ENCODE assay signal across 14 cellular contexts in the genomic region with DNA sequence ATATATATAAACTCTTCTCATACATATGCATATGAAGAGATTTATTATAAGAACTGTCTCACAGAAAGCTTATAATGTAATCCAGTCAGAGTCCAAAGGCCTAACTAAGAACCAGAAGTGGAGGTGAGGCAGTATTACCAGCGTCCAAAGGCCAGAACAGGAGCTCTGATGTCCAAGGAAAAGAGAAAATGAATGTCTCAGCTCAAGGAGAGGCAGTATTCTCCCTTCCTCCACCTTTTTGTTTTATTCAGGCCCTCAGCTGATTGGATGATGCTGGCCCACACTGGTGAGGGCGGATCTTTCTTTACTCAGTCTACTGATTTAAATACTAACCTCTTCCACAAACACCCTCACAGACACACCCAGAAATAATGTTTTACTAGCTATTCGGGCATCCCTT. TPM values are rescaled to one million over a fixed set of nuclear protein-coding genes. Genes with fewer than 3 reads are reported as not detected.
DNase-seq lines count a peak whose midpoint lies in the region; TF ChIP-seq lines count a peak whose summit lies in the region.
"Had no signal": no experiment of that assay in that cellular context is flagged by ENCODE, and none has a peak within 500 bp of the region (broad histone marks: within the 10 kb centered on the region; RNA-seq: fewer than 3 reads in every experiment).

No MANE protein-coding gene starts in this region.

- H3K27me3 Mint-ChIP-seq in type B pancreatic cell, result no peaks in the 10 kb centered on the region

- H3K9me2 ChIP-seq in Karpas-422 (replicated peaks; ENCODE audit: insufficient read depth, low read length) (no peaks in the 10 kb centered on the region), hepatocyte (replicated peaks; ENCODE audit: insufficient read depth) (no peaks in the 10 kb centered on the region)

- peaks cover 5% of the 10 kb centered on the region for H3K4me1 Mint-ChIP-seq in type B pancreatic cell (ENCODE audit: unreplicated experiment)

- H3K4me3 ChIP-seq in Karpas-422 (ENCODE audit: low read length), result no peak overlapping the region
- H3K4me3 ChIP-seq in hepatocyte, result no peak overlapping the region
- H3K4me3 ChIP-seq in mucosa of rectum (ENCODE audit: low read length in 2 of 2), result peak overlapping the region in 1 of 2 donors; percentile 61

- H3K9me3 Mint-ChIP-seq in type B pancreatic cell, result no peaks in the 10 kb centered on the region
- H3K9me3 Mint-ChIP-seq: H9 had no signal

- H3K36me3 ChIP-seq in Karpas-422 (ENCODE audit: insufficient read depth, low read length) (no peaks in the 10 kb centered on the region), hepatocyte (replicated peaks; ENCODE audit: insufficient read depth, low read depth) (no peaks in the 10 kb centered on the region), mucosa of rectum (ENCODE audit: control insufficient read depth in 2 of 2, insufficient read depth in 2 of 2, low read length in 2 of 2) (no peaks in the 10 kb centered on the region)

- H3K27ac ChIP-seq in Karpas-422 (ENCODE audit: low read length) (peak overlapping the region; percentile 11; the same call in 1 of the 2 replicates), hepatocyte (no peak overlapping the region), mucosa of rectum (ENCODE audit: low read depth in 2 of 2, low read length in 2 of 2) (peak overlapping the region; percentile 74 to 75)
- H3K27ac ChIP-seq: KMS-11 had no signal

- H2AFZ ChIP-seq in Karpas-422 (ENCODE audit: low read length), result no peak overlapping the region
- H2AFZ ChIP-seq in hepatocyte, result no peak overlapping the region

- H3K27me3 ChIP-seq in Karpas-422 (ENCODE audit: low read length) (no peaks in the 10 kb centered on the region), hepatocyte (no peaks in the 10 kb centered on the region), mucosa of rectum (ENCODE audit: control insufficient read depth in 2 of 2, insufficient read depth in 2 of 2, low read length in 2 of 2) (no peaks in the 10 kb centered on the region)

- no peak overlapping the region for H3K4me3 Mint-ChIP-seq in type B pancreatic cell
- H3K4me3 Mint-ChIP-seq: H9 had no signal

- WGBS in hepatocyte (ENCODE audit: low lambda C conversion rate, missing lambda C conversion rate), result 48% methylated on average over 3 of the region's 3 CpGs

- peaks cover 34% of the 10 kb centered on the region for H3K4me1 ChIP-seq in Karpas-422 (ENCODE audit: low read length)
- no peaks in the 10 kb centered on the region for H3K4me1 ChIP-seq in hepatocyte (ENCODE audit: insufficient read depth)
- H3K4me1 ChIP-seq in mucosa of rectum (ENCODE audit: control insufficient read depth in 2 of 2, insufficient read depth in 2 of 2, low read length in 2 of 2), result peaks cover 3 to 9% of the 10 kb centered on the region in 2 donors

- TF ChIP-seq CTCF in hepatocyte (IDR thresholded peaks at IDR 0.05; ENCODE audit: poor library complexity), result no peak
- TF ChIP-seq CTCF in type B pancreatic cell (conservative IDR thresholded peaks at IDR 0.05), result no peak

- H3K27ac Mint-ChIP-seq in type B pancreatic cell, result no peak overlapping the region

- H3K9ac ChIP-seq in Karpas-422 (ENCODE audit: low read length), result no peak overlapping the region
- peak overlapping the region in 1 of 2 donors; percentile 3 for H3K9ac ChIP-seq in mucosa of rectum (ENCODE audit: low read depth in 1 of 2, low read length in 2 of 2)
- H3K9ac ChIP-seq: KMS-11 had no signal

- peaks cover 67% of the 10 kb centered on the region for H3K79me2 ChIP-seq in Karpas-422 (ENCODE audit: low read length)
- H3K79me2 ChIP-seq in hepatocyte, result peaks cover 36% of the 10 kb centered on the region

- H3K36me3 Mint-ChIP-seq in type B pancreatic cell, result peaks cover 8% of the 10 kb centered on the region

- no peak for DNase-seq in Karpas-422
- DNase-seq in hepatocyte (ENCODE audit: low spot score), result peak; percentile 5
- DNase-seq in type B pancreatic cell (ENCODE audit: extremely low spot score, unreplicated experiment), result peak; percentile 6
- DNase-seq in AG08396 (ENCODE audit: low spot score), result no peak
- no peak for DNase-seq in DMS153 treated with DMSO at 0.1 percent for 48 hours (lab: John Stamatoyannopoulos, UW; ENCODE audit: unreplicated experiment)
- DNase-seq in NCI-H2029 treated with DMSO at 0.1 percent for 48 hours (lab: John Stamatoyannopoulos, UW), result no peak
- DNase-seq: DMS 273 treated with DMSO at 0.1 percent for 48 hours; H9; NCI-H1417; NCI-H1930; NK-92 treated with Interleukin-12 subunit alpha and Interleukin-12 subunit beta, amount 100 ng/mL, for 24 hours; SW 1271 had no signal

- H3K9me3 ChIP-seq in Karpas-422 (ENCODE audit: low read length) (no peaks in the 10 kb centered on the region), hepatocyte (ENCODE audit: low read depth) (no peaks in the 10 kb centered on the region), mucosa of rectum (ENCODE audit: control insufficient read depth in 2 of 2, low read length in 2 of 2) (no peaks in the 10 kb centered on the region)

- no peak overlapping the region for H3K4me2 ChIP-seq in Karpas-422 (ENCODE audit: low read depth, low read length, poor library complexity, severe bottlenecking)
- H3K4me2 ChIP-seq in hepatocyte, result no peak overlapping the region
- H3K4me2 ChIP-seq: KMS-11 had no signal

- H4K20me1 ChIP-seq in Karpas-422 (ENCODE audit: insufficient read depth, low read depth, low read length) (no peaks in the 10 kb centered on the region), hepatocyte (ENCODE audit: insufficient read depth, poor library complexity, severe bottlenecking) (peaks cover 6% of the 10 kb centered on the region)

RNA-seq across cellular contexts. Expression of gene FBXL20, which starts 43.4 kb away (rescaled TPM):
- total RNA-seq in Karpas-422 (2014; rRNA removed; shearing (Covaris generic); ENCODE audit: low replicate concordance), result 14.3 and 27.0 TPM in 2 replicates
- total RNA-seq in hepatocyte (11.2 and 11.6 TPM in 2 replicates), type B pancreatic cell (ENCODE audit: low replicate concordance) (17.9 and 21.6 TPM in 2 replicates)
- polyA plus RNA-seq in hepatocyte, result 2.7 and 8.0 TPM in 2 replicates

Comparison
In these comparisons a context has a peak if more than half of its experiments do, and no peak if none do; other contexts are left out.
1. DNase-seq: peak in hepatocyte (single experiment) and type B pancreatic cell (single experiment); none in Karpas-422 (single experiment), AG08396 (single experiment), DMS153 treated with DMSO at 0.1 percent for 48 hours (single experiment) and NCI-H2029 treated with DMSO at 0.1 percent for 48 hours (single experiment).